ENCODE assay signal across 17 cellular contexts in genomic region chr1:232017057-232017456, GRCh38.
DNase-seq lines count a peak whose midpoint lies in the region; ATAC-seq, FAIRE-seq and TF ChIP-seq lines count a peak whose summit lies in the region.
"Had no signal": no experiment of that assay in that cellular context is flagged by ENCODE, and none has a peak within 500 bp of the region (broad histone marks: within the 10 kb centered on the region; RNA-seq: fewer than 3 reads in every experiment).

No MANE protein-coding gene starts in this region.

- peaks cover 0 to 52% of the 10 kb centered on the region in 2 experiments; a peak in 2 of 4 replicates for H3K4me1 ChIP-seq in SK-N-SH (ENCODE audit: control insufficient read depth in 1 of 2, insufficient read depth in 2 of 2, low read depth in 1 of 2, low read length in 1 of 2)
- H3K4me1 ChIP-seq: HAP-1 had no signal

- peak overlapping the region; percentile 53 for H3K27ac Mint-ChIP-seq in mesothelial cell of epicardium
- no peak overlapping the region for H3K27ac Mint-ChIP-seq in stimulated activated naive CD8-positive, alpha-beta T cell treated with anti-CD3 and anti-CD28 coated beads, Interleukin-15, amount 100 ng/mL, for 72 hours
- H3K27ac Mint-ChIP-seq: CD14-positive monocyte; CD8-positive, alpha-beta T cell had no signal

- peak; percentile 98 for FAIRE-seq in endometrium (lab: Jason Lieb, UNC)
- FAIRE-seq: GM12878, GM19239, H1 had no signal

- TF ChIP-seq EP300 in SK-N-SH (IDR thresholded peaks at IDR 0.05; ENCODE audit: borderline replicate concordance in 1 of 2, low read depth in 1 of 2, low read length in 1 of 2), result no peak

- peak overlapping the region in 1 of 2 experiments; percentile 60; a peak in 1 of 4 replicates for H3K27ac ChIP-seq in SK-N-SH (ENCODE audit: low read depth in 2 of 2, low read length in 1 of 2)

- H4K20me1 ChIP-seq in SK-N-SH (ENCODE audit: insufficient read depth), result no peaks in the 10 kb centered on the region

- no peak for ATAC-seq in stimulated activated naive CD8-positive, alpha-beta T cell treated with anti-CD3 and anti-CD28 coated beads, Interleukin-15, amount 100 ng/mL, for 72 hours
- ATAC-seq in HG03439 (IDR thresholded peaks at IDR 0.05; ENCODE audit: unreplicated experiment), result no peak
- ATAC-seq: CD8-positive, alpha-beta T cell; GM12878 had no signal

- no peak for TF ChIP-seq RAD21 in SK-N-SH (IDR thresholded peaks at IDR 0.05; ENCODE audit: low read length)

- TF ChIP-seq CTCF in AG10803 (conservative IDR thresholded peaks at IDR 0.05; ENCODE audit: low read length) (no peak), SK-N-SH (IDR thresholded peaks at IDR 0.05) (no peak), mesothelial cell of epicardium (IDR thresholded peaks at IDR 0.05; ENCODE audit: unreplicated experiment) (no peak)

- WGBS in SK-N-SH (ENCODE audit: low lambda C conversion rate), result 60% methylated on average over 2 of the region's 2 CpGs

- H3K4me3 Mint-ChIP-seq in mesothelial cell of epicardium, result no peak overlapping the region
- H3K4me3 Mint-ChIP-seq in stimulated activated naive CD8-positive, alpha-beta T cell treated with anti-CD3 and anti-CD28 coated beads, Interleukin-15, amount 100 ng/mL, for 72 hours, result no peak overlapping the region
- H3K4me3 Mint-ChIP-seq: CD14-positive monocyte; CD8-positive, alpha-beta T cell had no signal

- peaks cover 19% of the 10 kb centered on the region for H3K4me1 Mint-ChIP-seq in mesothelial cell of epicardium
- no peaks in the 10 kb centered on the region for H3K4me1 Mint-ChIP-seq in stimulated activated naive CD8-positive, alpha-beta T cell treated with anti-CD3 and anti-CD28 coated beads, Interleukin-15, amount 100 ng/mL, for 72 hours

- H2AFZ ChIP-seq in SK-N-SH (ENCODE audit: low read depth), result no peak overlapping the region

- no peaks in the 10 kb centered on the region for H3K79me2 ChIP-seq in SK-N-SH (ENCODE audit: insufficient read depth)

- H3K4me3 ChIP-seq in AG10803 (ENCODE audit: low read length) (no peak overlapping the region), SK-N-SH (ENCODE audit: low read depth in 2 of 2, low read length in 1 of 2) (no peak overlapping the region)
- H3K4me3 ChIP-seq: GM12878, HAP-1 had no signal

- no peaks in the 10 kb centered on the region for H3K36me3 ChIP-seq in SK-N-SH (replicated peaks in 1 of 2; ENCODE audit: control insufficient read depth in 1 of 2, insufficient read depth in 2 of 2, low read length in 1 of 2)
- H3K36me3 ChIP-seq: HAP-1 had no signal

- no peaks in the 10 kb centered on the region for H3K9me3 Mint-ChIP-seq in mesothelial cell of epicardium
- H3K9me3 Mint-ChIP-seq in stimulated activated naive CD8-positive, alpha-beta T cell treated with anti-CD3 and anti-CD28 coated beads, Interleukin-15, amount 100 ng/mL, for 72 hours, result no peaks in the 10 kb centered on the region
- H3K9me3 Mint-ChIP-seq: CD14-positive monocyte; CD8-positive, alpha-beta T cell had no signal

- H3K9me3 ChIP-seq in SK-N-SH, result no peaks in the 10 kb centered on the region
- H3K9me3 ChIP-seq: HAP-1 had no signal

- H3K4me2 ChIP-seq in SK-N-SH, result no peak overlapping the region

- no peaks in the 10 kb centered on the region for H3K36me3 Mint-ChIP-seq in mesothelial cell of epicardium

- no peaks in the 10 kb centered on the region for H3K9me2 ChIP-seq in SK-N-SH

- DNase-seq in AG10803 (ENCODE audit: low read depth) (peak; percentile 14), SK-N-SH (peak; percentile 17), mesothelial cell of epicardium (ENCODE audit: low spot score in 2 of 2, unreplicated experiment in 2 of 2) (no peak), kidney glomerular epithelial cell (lab: John Stamatoyannopoulos, UW) (no peak), HK-2 (ENCODE audit: unreplicated experiment) (no peak)
- no peak for DNase-seq in stimulated activated naive CD8-positive, alpha-beta T cell treated with anti-CD3 and anti-CD28 coated beads, Interleukin-15, amount 100 ng/mL, for 72 hours
- DNase-seq: ACHN; CD8-positive, alpha-beta T cell; DMS 273 treated with DMSO at 0.1 percent for 48 hours; KBM-7 had no signal

- H3K27me3 Mint-ChIP-seq in mesothelial cell of epicardium (ENCODE audit: low read depth), result peaks cover 3% of the 10 kb centered on the region
- H3K27me3 Mint-ChIP-seq in stimulated activated naive CD8-positive, alpha-beta T cell treated with anti-CD3 and anti-CD28 coated beads, Interleukin-15, amount 100 ng/mL, for 72 hours, result no peaks in the 10 kb centered on the region

- CTCF ChIA-PET in SK-N-SH (lab: Yijun Ruan, JAX), result no interaction called here

- no peak overlapping the region for H3K9ac ChIP-seq in SK-N-SH

- no peaks in the 10 kb centered on the region for H3K27me3 ChIP-seq in SK-N-SH (ENCODE audit: insufficient read depth)

- no peaks in the 10 kb centered on the region for H3F3A ChIP-seq in SK-N-SH (replicated peaks; ENCODE audit: insufficient read depth)

- POLR2A ChIA-PET in SK-N-SH (lab: Yijun Ruan, JAX), result no interaction called here

TF ChIP-seq in SK-N-SH, 30 proteins besides CTCF, POLR2A, EP300 and RAD21:
- no peak for TF ChIP-seq JUND (IDR thresholded peaks at IDR 0.05)
- TF ChIP-seq TCF12 (IDR thresholded peaks at IDR 0.05), result peak; percentile 71
- TF ChIP-seq TEAD4 (IDR thresholded peaks at IDR 0.05; ENCODE audit: borderline replicate concordance, insufficient read depth), result 0 out of 2 replicates have a peak, but pooled peaks have one; percentile 12
- TF ChIP-seq EZH2phosphoT487 (IDR thresholded peaks at IDR 0.05; ENCODE audit: borderline replicate concordance, low read depth), result no peak
- no peak for TF ChIP-seq REST (IDR thresholded peaks at IDR 0.05; ENCODE audit: low read depth, low read length)

Comparison
In these comparisons a context has a peak if more than half of its experiments do, and no peak if none do; other contexts are left out.
1. DNase-seq: peak in AG10803 (single experiment) and SK-N-SH (single experiment); none in mesothelial cell of epicardium (0 of 2), kidney glomerular epithelial cell (single experiment), stimulated activated naive CD8-positive, alpha-beta T cell treated with anti-CD3 and anti-CD28 coated beads, Interleukin-15, amount 100 ng/mL, for 72 hours (0 of 2) and HK-2 (single experiment).